ENCODE assay signal across 13 cellular contexts in the genomic region with DNA sequence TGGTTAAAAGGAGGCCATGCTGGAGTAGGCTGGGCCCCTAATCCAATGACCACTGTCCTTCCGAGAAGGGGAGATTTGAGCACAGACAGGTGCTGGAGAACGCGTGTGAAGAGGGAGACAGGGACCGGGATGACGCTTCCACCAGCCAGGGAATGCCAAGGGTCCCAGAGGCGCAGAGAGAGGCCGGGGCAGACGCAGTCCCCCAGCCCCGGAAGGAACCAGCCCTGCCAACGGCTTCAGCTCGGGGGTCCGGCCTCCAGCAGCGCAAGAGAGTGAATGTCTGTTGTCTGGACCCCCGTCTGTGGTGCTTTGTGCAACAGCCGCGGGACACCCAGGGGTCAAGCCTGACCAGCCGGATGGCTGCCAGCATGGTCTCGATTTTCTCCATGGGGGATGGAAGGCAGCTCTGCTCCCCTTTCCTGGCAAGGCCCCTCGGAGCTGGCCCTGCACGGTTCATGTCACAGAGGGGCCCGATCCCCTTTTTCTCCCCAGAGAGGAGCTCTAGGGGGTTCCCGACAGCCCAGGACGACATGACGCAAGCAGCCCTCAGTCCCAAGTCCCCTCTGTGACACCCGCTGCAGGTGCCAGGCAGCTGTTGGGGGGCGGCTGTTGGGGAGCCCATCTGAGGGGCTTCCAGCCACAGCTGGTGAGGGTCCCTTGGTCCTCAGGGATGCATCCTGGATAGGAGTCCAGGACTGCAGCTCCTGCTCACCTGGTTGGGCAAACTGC.
DNase-seq lines count a peak whose midpoint lies in the region; ATAC-seq and TF ChIP-seq lines count a peak whose summit lies in the region.
"Had no signal": no experiment of that assay in that cellular context is flagged by ENCODE, and none has a peak within 500 bp of the region (broad histone marks: within the 10 kb centered on the region; RNA-seq: fewer than 3 reads in every experiment).

No MANE protein-coding gene starts in this region.

- H3K4me1 ChIP-seq in OCI-LY1 (ENCODE audit: insufficient read depth, low read length, severe bottlenecking) = peaks cover 47% of the 10 kb centered on the region
- H3K4me1 ChIP-seq: pancreas had no signal

- H3K27me3 ChIP-seq in OCI-LY1 (ENCODE audit: insufficient read depth, low read length) = no peaks in the 10 kb centered on the region
- H3K27me3 ChIP-seq: pancreas, upper lobe of right lung had no signal

- CTCF ChIA-PET in activated naive CD4-positive, alpha-beta T cell treated with anti-CD3 and anti-CD28 coated beads for 36 hours (lab: Charles Lee) = no interaction called here

- H4K20me1 ChIP-seq in OCI-LY1 (ENCODE audit: insufficient read depth, low read length) = no peaks in the 10 kb centered on the region

- no peaks in the 10 kb centered on the region for H3K9me3 Mint-ChIP-seq in activated naive CD4-positive, alpha-beta T cell treated with anti-CD3 and anti-CD28 coated beads for 36 hours
- H3K9me3 Mint-ChIP-seq in activated naive CD8-positive, alpha-beta T cell treated with anti-CD3 and anti-CD28 coated beads, Interleukin-2, amount 50 U/mL, for 24 hours = no peaks in the 10 kb centered on the region
- no peaks in the 10 kb centered on the region for H3K9me3 Mint-ChIP-seq in type B pancreatic cell

- peak overlapping the region; percentile 75 for H3K9ac ChIP-seq in OCI-LY1 (ENCODE audit: low read length)

- no peaks in the 10 kb centered on the region for H3K27me3 Mint-ChIP-seq in activated naive CD4-positive, alpha-beta T cell treated with anti-CD3 and anti-CD28 coated beads for 36 hours (ENCODE audit: low read depth)
- no peaks in the 10 kb centered on the region for H3K27me3 Mint-ChIP-seq in activated naive CD8-positive, alpha-beta T cell treated with anti-CD3 and anti-CD28 coated beads, Interleukin-2, amount 50 U/mL, for 24 hours
- H3K27me3 Mint-ChIP-seq in type B pancreatic cell = no peaks in the 10 kb centered on the region

- H3K36me3 ChIP-seq in OCI-LY1 (ENCODE audit: insufficient read depth, low read length) = no peaks in the 10 kb centered on the region
- H3K36me3 ChIP-seq: pancreas, upper lobe of right lung had no signal

- ATAC-seq in activated naive CD8-positive, alpha-beta T cell treated with anti-CD3 and anti-CD28 coated beads, Interleukin-2, amount 50 U/mL, for 24 hours = no peak
- ATAC-seq: left lobe of liver had no signal

- no peaks in the 10 kb centered on the region for H3K9me2 ChIP-seq in OCI-LY1 (ENCODE audit: low read depth, low read length)

- H3F3A ChIP-seq in OCI-LY1 (ENCODE audit: insufficient read depth, low read length) = no peaks in the 10 kb centered on the region; the same call in 1 of the 2 replicates

- peak overlapping the region; percentile 58 for H3K4me3 ChIP-seq in OCI-LY1 (ENCODE audit: low read depth, low read length, poor library complexity, severe bottlenecking)
- H3K4me3 ChIP-seq: pancreas, upper lobe of right lung had no signal

- H3K4me1 Mint-ChIP-seq in activated naive CD4-positive, alpha-beta T cell treated with anti-CD3 and anti-CD28 coated beads for 36 hours (ENCODE audit: low read depth) = peaks cover 8% of the 10 kb centered on the region
- peaks cover 8% of the 10 kb centered on the region for H3K4me1 Mint-ChIP-seq in activated naive CD8-positive, alpha-beta T cell treated with anti-CD3 and anti-CD28 coated beads, Interleukin-2, amount 50 U/mL, for 24 hours
- peaks cover 37% of the 10 kb centered on the region for H3K4me1 Mint-ChIP-seq in type B pancreatic cell (ENCODE audit: unreplicated experiment)

- no peaks in the 10 kb centered on the region for H3K36me3 Mint-ChIP-seq in activated naive CD4-positive, alpha-beta T cell treated with anti-CD3 and anti-CD28 coated beads for 36 hours (ENCODE audit: low read depth)
- H3K36me3 Mint-ChIP-seq in activated naive CD8-positive, alpha-beta T cell treated with anti-CD3 and anti-CD28 coated beads, Interleukin-2, amount 50 U/mL, for 24 hours (ENCODE audit: low read depth) = no peaks in the 10 kb centered on the region
- H3K36me3 Mint-ChIP-seq in type B pancreatic cell = no peaks in the 10 kb centered on the region

- H3K27ac ChIP-seq in OCI-LY1 (ENCODE audit: low read depth, low read length, poor library complexity, severe bottlenecking) = peak overlapping the region; percentile 97
- H3K27ac ChIP-seq: pancreas, upper lobe of right lung had no signal

- H3K4me3 Mint-ChIP-seq in activated naive CD4-positive, alpha-beta T cell treated with anti-CD3 and anti-CD28 coated beads for 36 hours = no peak overlapping the region
- no peak overlapping the region for H3K4me3 Mint-ChIP-seq in activated naive CD8-positive, alpha-beta T cell treated with anti-CD3 and anti-CD28 coated beads, Interleukin-2, amount 50 U/mL, for 24 hours
- no peak overlapping the region for H3K4me3 Mint-ChIP-seq in type B pancreatic cell

- H3K27ac Mint-ChIP-seq in activated naive CD4-positive, alpha-beta T cell treated with anti-CD3 and anti-CD28 coated beads for 36 hours = peak overlapping the region; percentile 76
- peak overlapping the region; percentile 83 for H3K27ac Mint-ChIP-seq in activated naive CD8-positive, alpha-beta T cell treated with anti-CD3 and anti-CD28 coated beads, Interleukin-2, amount 50 U/mL, for 24 hours
- H3K27ac Mint-ChIP-seq in type B pancreatic cell = peak overlapping the region; percentile 34

- TF ChIP-seq CTCF in OCI-LY1 (IDR thresholded peaks at IDR 0.05; ENCODE audit: low read length) = no peak
- TF ChIP-seq CTCF in type B pancreatic cell (conservative IDR thresholded peaks at IDR 0.05) = no peak
- no peak for TF ChIP-seq CTCF in GM20000 (IDR thresholded peaks at IDR 0.05; ENCODE audit: extremely low read depth, missing control alignments)

- DNase-seq in activated naive CD4-positive, alpha-beta T cell treated with anti-CD3 and anti-CD28 coated beads for 36 hours = no peak
- DNase-seq in activated naive CD4-positive, alpha-beta T cell treated with anti-CD3 and anti-CD28 coated beads, Interleukin-2, amount 50 U/mL, for 16 hours = no peak
- no peak for DNase-seq in activated naive CD8-positive, alpha-beta T cell treated with anti-CD3 and anti-CD28 coated beads, Interleukin-2, amount 50 U/mL, for 24 hours
- DNase-seq in type B pancreatic cell (ENCODE audit: extremely low spot score, unreplicated experiment) (no peak), GM20000 (ENCODE audit: low spot score) (no peak), DMS53 treated with DMSO at 0.1 percent for 48 hours (lab: John Stamatoyannopoulos, UW; ENCODE audit: unreplicated experiment) (no peak), GM19238 (ENCODE audit: insufficient read length, low spot score) (no peak)
- DNase-seq: GDM1; stimulated activated CD4-positive, alpha-beta T cell treated with anti-CD3 and anti-CD28 coated beads, Interleukin-4, amount 100 ng/mL, for 24 hours; upper lobe of right lung had no signal

- H3K4me2 ChIP-seq in OCI-LY1 (ENCODE audit: low read length) = peak overlapping the region; percentile 64

- intact Hi-C loops in activated naive CD4-positive, alpha-beta T cell treated with anti-CD3 and anti-CD28 coated beads for 36 hours (cut with micrococcal nuclease) = no loop called here

- H2AFZ ChIP-seq in OCI-LY1 (ENCODE audit: low read length) = no peak overlapping the region

- H3K9me3 ChIP-seq in OCI-LY1 (ENCODE audit: low read length) = no peaks in the 10 kb centered on the region
- H3K9me3 ChIP-seq: pancreas, upper lobe of right lung had no signal

- H3K79me2 ChIP-seq in OCI-LY1 (ENCODE audit: insufficient read depth, low read length) = no peaks in the 10 kb centered on the region
